In the genomic region with DNA sequence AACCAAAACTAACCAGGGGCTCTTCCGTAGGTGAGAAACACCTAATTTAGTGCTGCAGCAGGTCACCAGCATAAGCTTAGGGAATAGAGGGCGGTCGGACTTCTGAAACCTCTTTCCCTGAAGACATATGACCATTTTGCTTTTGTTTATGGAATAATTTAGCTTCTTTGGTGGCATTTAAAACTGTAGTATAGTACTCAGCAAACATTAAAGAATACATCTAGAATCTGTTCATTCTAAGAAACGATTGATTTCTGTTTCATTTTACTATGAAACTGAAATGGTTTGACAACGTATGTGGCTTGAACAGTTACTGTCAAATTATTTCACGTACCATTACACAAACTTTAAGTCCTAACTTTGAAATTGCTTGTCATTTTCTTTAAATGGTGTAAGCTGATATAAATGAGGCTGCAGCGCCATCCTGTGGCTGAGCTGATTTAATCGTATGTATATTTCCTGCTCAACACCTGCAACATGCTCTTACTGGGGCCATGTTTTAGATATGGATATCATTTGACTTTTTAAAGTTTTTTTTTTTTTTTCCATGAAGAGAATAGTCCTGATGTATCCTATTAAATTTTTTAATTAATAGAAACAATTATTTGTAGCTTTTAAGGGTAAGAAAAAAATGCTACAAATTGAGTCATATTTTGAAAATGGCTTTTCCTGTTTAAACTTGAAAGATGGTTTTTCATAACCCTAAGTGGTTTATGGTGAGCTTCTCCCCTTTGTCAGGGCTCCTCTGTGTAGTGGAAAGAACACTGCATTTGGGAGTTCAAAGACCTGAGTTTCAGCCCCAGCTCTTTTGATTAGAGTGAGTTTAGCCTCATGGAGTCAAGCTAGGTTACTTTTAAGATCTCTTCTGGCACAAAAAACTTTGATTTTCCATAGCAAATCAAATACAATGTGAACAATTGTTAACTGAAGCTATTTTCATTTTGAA, we compare ENCODE assay signal across 9 cellular contexts. TPM values are rescaled to one million over a fixed set of nuclear protein-coding genes. Genes with fewer than 3 reads are reported as not detected.
DNase-seq lines count a peak whose midpoint lies in the region; ATAC-seq and FAIRE-seq lines count a peak whose summit lies in the region.
"Had no signal": no experiment of that assay in that cellular context is flagged by ENCODE, and none has a peak within 500 bp of the region (broad histone marks: within the 10 kb centered on the region; RNA-seq: fewer than 3 reads in every experiment).

No MANE protein-coding gene starts in this region.

- H3K9me3 ChIP-seq in CD4-positive, alpha-beta memory T cell (ENCODE audit: control insufficient read depth in 1 of 2, low read length in 2 of 2): no peaks in the 10 kb centered on the region

- H3K4me1 Mint-ChIP-seq in CD4-positive, alpha-beta memory T cell: peaks cover 5 to 11% (median 6%) of the 10 kb centered on the region in 4 donors

- ATAC-seq in GM19328 (IDR thresholded peaks at IDR 0.05; ENCODE audit: unreplicated experiment) (peak; percentile 60), HG03460 (IDR thresholded peaks at IDR 0.05; ENCODE audit: unreplicated experiment) (peak; percentile 58)

- intact Hi-C loops in CD4-positive, alpha-beta memory T cell (cut with micrococcal nuclease): loop anchor here (1.0 to 10.0 kb wide), 9 partner anchors 27 to 1399 kb away; a partner anchor contains a TSS

- H3K4me3 Mint-ChIP-seq in CD4-positive, alpha-beta memory T cell: peak overlapping the region in 7 of 8 donors; percentile 12 to 80 (median 43)
- H3K4me3 Mint-ChIP-seq: dendritic cell treated with granulocyte-macrophage colony-stimulating factor and Interleukin-4, amounts not matched to agents 40 ng/mL and 50 ng/mL, for 4 days had no signal

- peak; percentile 89 for FAIRE-seq in endometrium (lab: Jason Lieb, UNC)

- CTCF ChIA-PET in CD4-positive, alpha-beta memory T cell (lab: Charles Lee; ENCODE audit: partially characterized antibody): interaction anchor here (0.6 to 8.4 kb wide), 55 partner anchors 10 to 909 kb away, joined by 3 to 180 read pairs (median 4); a partner anchor contains a TSS

- peaks cover 7% of the 10 kb centered on the region for H3K4me1 ChIP-seq in CD4-positive, alpha-beta memory T cell (ENCODE audit: insufficient read depth, low read length)

- POLR2A ChIA-PET in CD4-positive, alpha-beta memory T cell (lab: Charles Lee; ENCODE audit: partially characterized antibody): interaction anchor here (0.7 to 3.2 kb wide), 18 partner anchors 9 to 481 kb away, joined by 3 to 37 read pairs (median 4); a partner anchor contains a TSS

- no peaks in the 10 kb centered on the region for H3K27me3 Mint-ChIP-seq in CD4-positive, alpha-beta memory T cell
- H3K27me3 Mint-ChIP-seq: dendritic cell treated with granulocyte-macrophage colony-stimulating factor and Interleukin-4, amounts not matched to agents 40 ng/mL and 50 ng/mL, for 4 days had no signal

- H3K27me3 ChIP-seq in CD4-positive, alpha-beta memory T cell (ENCODE audit: insufficient read depth, low read length): no peaks in the 10 kb centered on the region

- no peaks in the 10 kb centered on the region for H3K9me3 Mint-ChIP-seq in CD4-positive, alpha-beta memory T cell
- H3K9me3 Mint-ChIP-seq: dendritic cell treated with granulocyte-macrophage colony-stimulating factor and Interleukin-4, amounts not matched to agents 40 ng/mL and 50 ng/mL, for 4 days had no signal

- peak overlapping the region; percentile 22 to 87 (median 67) for H3K27ac Mint-ChIP-seq in CD4-positive, alpha-beta memory T cell
- H3K27ac Mint-ChIP-seq: dendritic cell treated with granulocyte-macrophage colony-stimulating factor and Interleukin-4, amounts not matched to agents 40 ng/mL and 50 ng/mL, for 4 days had no signal

- no peaks in the 10 kb centered on the region for H3K36me3 Mint-ChIP-seq in CD4-positive, alpha-beta memory T cell

- H3K4me3 ChIP-seq in CD4-positive, alpha-beta memory T cell (ENCODE audit: low read length in 2 of 2): peak overlapping the region in 1 of 2 donors; percentile 38

- DNase-seq in CD4-positive, alpha-beta memory T cell: peak; percentile 80 to 84 (median 81)
- DNase-seq in NCI-H82 treated with DMSO at 0.1 percent for 48 hours (lab: John Stamatoyannopoulos, UW; ENCODE audit: unreplicated experiment) (peak; percentile 5), mucosa of gallbladder (ENCODE audit: low spot score) (peak; percentile 75)
- peak; percentile 40 to 68 (median 45) for DNase-seq in activated CD8-positive, alpha-beta memory T cell treated with anti-CD3 and anti-CD28 coated beads for 48 hours (ENCODE audit: low read depth in 2 of 3, low spot score in 2 of 3)
- DNase-seq in stimulated activated CD8-positive, alpha-beta memory T cell treated with anti-CD3 and anti-CD28 coated beads, Interleukin-7, amount 100 ng/mL, for 24 hours (ENCODE audit: low read depth): peak; percentile 74

- H3K27ac ChIP-seq in CD4-positive, alpha-beta memory T cell (ENCODE audit: low read depth, low read length): no peak overlapping the region

- no peaks in the 10 kb centered on the region for H3K36me3 ChIP-seq in CD4-positive, alpha-beta memory T cell (ENCODE audit: insufficient read depth, low read length)

RNA-seq across cellular contexts. Expression of a gene that starts 27.4 kb away (rescaled TPM):
- total RNA-seq in CD4-positive, alpha-beta memory T cell: 1 to 10 TPM in 1 of 2 experiments, under 1 TPM in 1; 0.73 to 1.1 TPM
- under 1 TPM; 0.37 to 0.65 TPM for polyA plus RNA-seq in CD4-positive, alpha-beta memory T cell
- 0.86 TPM for total RNA-seq in mucosa of gallbladder

Comparison
In these comparisons a context has a peak if more than half of its experiments do, and no peak if none do; other contexts are left out.
1. DNase-seq: peak in every context shown above with its lines; median percentile 81 in CD4-positive, alpha-beta memory T cell; 75 in mucosa of gallbladder; 74 in stimulated activated CD8-positive, alpha-beta memory T cell treated with anti-CD3 and anti-CD28 coated beads, Interleukin-7, amount 100 ng/mL, for 24 hours; 45 in activated CD8-positive, alpha-beta memory T cell treated with anti-CD3 and anti-CD28 coated beads for 48 hours; 5 in NCI-H82 treated with DMSO at 0.1 percent for 48 hours.